Comparison of ENCODE assay signal across 26 cellular contexts in the genomic region with DNA sequence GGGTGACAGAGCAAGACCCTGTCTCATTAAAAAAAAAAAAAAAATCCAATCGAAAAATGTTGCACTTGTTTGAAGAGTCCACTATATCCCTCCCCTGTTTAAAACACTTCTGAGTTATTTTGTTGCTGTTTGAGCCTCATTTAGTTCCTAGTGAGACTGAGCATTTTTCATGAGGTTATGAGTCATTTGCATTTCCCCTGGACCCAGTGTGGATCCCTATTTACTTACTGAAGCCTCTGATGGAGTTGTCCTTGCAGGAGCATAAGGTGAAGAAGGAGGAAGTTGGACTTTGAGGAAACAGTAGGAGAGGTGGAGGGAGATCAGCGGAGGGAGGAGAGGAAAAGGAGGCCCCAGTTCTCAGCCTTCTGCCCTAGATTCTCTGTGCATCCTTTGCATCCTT. TPM values are rescaled to one million over a fixed set of nuclear protein-coding genes. Genes with fewer than 3 reads are reported as not detected.
DNase-seq lines count a peak whose midpoint lies in the region; ATAC-seq and TF ChIP-seq lines count a peak whose summit lies in the region.
"Had no signal": no experiment of that assay in that cellular context is flagged by ENCODE, and none has a peak within 500 bp of the region (broad histone marks: within the 10 kb centered on the region; RNA-seq: fewer than 3 reads in every experiment).

No MANE protein-coding gene starts in this region.

- intact Hi-C loops in naive thymus-derived CD4-positive, alpha-beta T cell (cut with micrococcal nuclease), result no loop called here

- H3K4me3 Mint-ChIP-seq in naive thymus-derived CD4-positive, alpha-beta T cell, result no peak overlapping the region
- H3K4me3 Mint-ChIP-seq: B cell; CD8-positive, alpha-beta memory T cell; IgD-negative memory B cell had no signal

- no peaks in the 10 kb centered on the region for H3K9me3 ChIP-seq in naive thymus-derived CD4-positive, alpha-beta T cell (ENCODE audit: control insufficient read depth in 2 of 3, low read length in 3 of 3)

- POLR2A ChIA-PET in naive thymus-derived CD4-positive, alpha-beta T cell (lab: Charles Lee), result no interaction called here

- no peaks in the 10 kb centered on the region for H3K9me3 Mint-ChIP-seq in naive thymus-derived CD4-positive, alpha-beta T cell
- H3K9me3 Mint-ChIP-seq: CD8-positive, alpha-beta memory T cell; IgD-negative memory B cell had no signal

- no peaks in the 10 kb centered on the region for H3K36me3 ChIP-seq in naive thymus-derived CD4-positive, alpha-beta T cell (ENCODE audit: control insufficient read depth in 2 of 3, insufficient read depth in 3 of 3, low read length in 3 of 3)

- ATAC-seq in naive thymus-derived CD4-positive, alpha-beta T cell, result peak; percentile 44
- ATAC-seq in HG02852 (IDR thresholded peaks at IDR 0.05; ENCODE audit: unreplicated experiment) (no peak), GM18519 (IDR thresholded peaks at IDR 0.05; ENCODE audit: low FRiP score, unreplicated experiment) (no peak)

- no peak overlapping the region for H3K27ac Mint-ChIP-seq in naive thymus-derived CD4-positive, alpha-beta T cell
- H3K27ac Mint-ChIP-seq: B cell, IgD-negative memory B cell had no signal

- H3K36me3 Mint-ChIP-seq in naive thymus-derived CD4-positive, alpha-beta T cell, result no peaks in the 10 kb centered on the region
- H3K36me3 Mint-ChIP-seq: CD8-positive, alpha-beta memory T cell; IgD-negative memory B cell had no signal

- H3K4me1 Mint-ChIP-seq in naive thymus-derived CD4-positive, alpha-beta T cell, result peaks cover 8 to 16% (median 10%) of the 10 kb centered on the region in 7 donors

- no peak overlapping the region for H3K27ac ChIP-seq in naive thymus-derived CD4-positive, alpha-beta T cell (ENCODE audit: low read depth, low read length)
- H3K27ac ChIP-seq: C4-2B, HL-60, KMS-11, PC-9 had no signal

- peaks cover 0 to 55% (median 0%) of the 10 kb centered on the region in 5 donors for H3K27me3 Mint-ChIP-seq in naive thymus-derived CD4-positive, alpha-beta T cell

- TF ChIP-seq CTCF in choroid plexus epithelial cell (conservative IDR thresholded peaks at IDR 0.05; ENCODE audit: low read depth, low read length), result no peak

- no peak overlapping the region for H3K4me3 ChIP-seq in choroid plexus epithelial cell (ENCODE audit: low read depth, low read length)
- no peak overlapping the region for H3K4me3 ChIP-seq in naive thymus-derived CD4-positive, alpha-beta T cell (ENCODE audit: low read length)
- H3K4me3 ChIP-seq: PC-9 had no signal

- H3K4me1 ChIP-seq in naive thymus-derived CD4-positive, alpha-beta T cell (ENCODE audit: control insufficient read depth in 2 of 2, insufficient read depth in 2 of 2, low read length in 2 of 2), result peaks cover 3 to 4% of the 10 kb centered on the region in 2 donors

- peak; percentile 69 for DNase-seq in CD1c-positive myeloid dendritic cell (ENCODE audit: extremely low spot score)
- peak; percentile 15 for DNase-seq in ELR (ENCODE audit: low read depth)
- DNase-seq in choroid plexus epithelial cell (ENCODE audit: low read depth), result peak; percentile 11
- no peak for DNase-seq in naive thymus-derived CD4-positive, alpha-beta T cell
- DNase-seq in NAMALWA (ENCODE audit: low spot score), result no peak
- DNase-seq: CD8-positive, alpha-beta memory T cell; DMS 273 treated with DMSO at 0.1 percent for 48 hours; DND-41; MV-4-11; NCI-H2029; NCI-H446 treated with DMSO at 0.1 percent for 48 hours; NCI-H526; NCI-H82; NK-92 treated with Interleukin-12 subunit alpha and Interleukin-12 subunit beta, amount 100 ng/mL, for 24 hours; PC-9; Right ventricle myocardium superior; T-helper 1 cell had no signal

- CTCF ChIA-PET in naive thymus-derived CD4-positive, alpha-beta T cell (lab: Charles Lee), result no interaction called here

- no peaks in the 10 kb centered on the region for H3K27me3 ChIP-seq in naive thymus-derived CD4-positive, alpha-beta T cell (ENCODE audit: control insufficient read depth in 2 of 2, insufficient read depth in 2 of 2, low read length in 2 of 2)

RNA-seq across cellular contexts. Expression of a gene that starts 5.1 kb away (rescaled TPM):
- 1 to 10 TPM in 1 of 5 experiments, under 1 TPM in 2, not detected in 2; 0.16 to 1.0 (median 0.29) TPM for total RNA-seq in naive thymus-derived CD4-positive, alpha-beta T cell
- polyA plus RNA-seq in naive thymus-derived CD4-positive, alpha-beta T cell, result under 1 TPM in 1 of 2 donors, not detected in 1; 0.20 TPM
- total RNA-seq: B cell; CD8-positive, alpha-beta memory T cell; G401; PC-9; RPMI7951 had no signal

RNA-seq across cellular contexts. Expression of a gene that starts 35.8 kb away (rescaled TPM):
- total RNA-seq in naive thymus-derived CD4-positive, alpha-beta T cell, result 1 to 10 TPM in 1 of 5 experiments, under 1 TPM in 2, not detected in 2; 0.13 to 3.0 (median 0.73) TPM
- not detected for polyA plus RNA-seq in naive thymus-derived CD4-positive, alpha-beta T cell
- total RNA-seq: B cell; CD8-positive, alpha-beta memory T cell; G401; PC-9; RPMI7951 had no signal

RNA-seq across cellular contexts. Expression of a gene that starts 55.4 kb away (rescaled TPM):
- 100 to 1,000 TPM; 330 to 694 (median 368) TPM for total RNA-seq in naive thymus-derived CD4-positive, alpha-beta T cell
- polyA plus RNA-seq in naive thymus-derived CD4-positive, alpha-beta T cell, result 100 to 1,000 TPM; 628 to 638 TPM

Comparison
In these comparisons a context has a peak if more than half of its experiments do, and no peak if none do; other contexts are left out.
1. DNase-seq: peak in CD1c-positive myeloid dendritic cell (single experiment), ELR (single experiment) and choroid plexus epithelial cell (single experiment); none in naive thymus-derived CD4-positive, alpha-beta T cell (0 of 9) and NAMALWA (single experiment).